14 cellular contexts compared by ENCODE assay signal in the genomic region with DNA sequence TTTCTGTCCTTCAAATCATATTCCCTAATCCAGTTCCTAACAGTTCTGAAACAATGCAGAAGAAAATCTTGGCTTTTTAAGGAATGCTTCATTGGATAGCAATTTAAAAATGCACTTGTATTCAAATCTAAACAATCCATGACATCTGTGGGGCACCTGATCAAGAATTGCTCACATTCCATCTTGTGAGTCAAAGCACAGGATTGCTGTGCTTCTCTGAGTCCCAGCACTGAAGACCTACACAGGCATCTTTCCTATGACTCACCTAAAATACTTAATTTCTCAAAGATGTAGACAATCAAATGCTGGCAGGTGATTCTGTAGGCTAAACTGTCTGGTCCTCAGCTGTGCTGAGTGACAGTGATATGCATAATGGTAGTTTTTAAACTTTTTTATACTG. TPM values are rescaled to one million over a fixed set of nuclear protein-coding genes. Genes with fewer than 3 reads are reported as not detected.
DNase-seq lines count a peak whose midpoint lies in the region; ATAC-seq, FAIRE-seq and TF ChIP-seq lines count a peak whose summit lies in the region.
"Had no signal": no experiment of that assay in that cellular context is flagged by ENCODE, and none has a peak within 500 bp of the region (broad histone marks: within the 10 kb centered on the region; RNA-seq: fewer than 3 reads in every experiment).

No MANE protein-coding gene starts in this region.

- H3K9ac ChIP-seq in IMR-90 (ENCODE audit: low read depth, low read length) (no peak overlapping the region), keratinocyte (ENCODE audit: control insufficient read depth, extremely low read depth, insufficient read depth, low read length) (no peak overlapping the region), H9 (ENCODE audit: extremely low read depth, insufficient read length, low read length) (no peak overlapping the region)

- H2AK5ac ChIP-seq in IMR-90 (ENCODE audit: low read depth, low read length) (peak overlapping the region; percentile 98; the same call in 1 of the 2 replicates), H9 (ENCODE audit: insufficient read length, low read length) (no peak overlapping the region)

- dilution Hi-C loops in IMR-90 (cut with HindIII; ENCODE audit: low sequenced_read_pairs, unreplicated experiment): no loop called here
- dilution Hi-C loops in keratinocyte (cut with MboI; ENCODE audit: extremely low pct_ligation_motif_present, low sequenced_read_pairs): no loop called here

- H3T11ph ChIP-seq in H9 (ENCODE audit: low read length): no peak overlapping the region

- no peak overlapping the region for H3K4me3 Mint-ChIP-seq in H9

- no peaks in the 10 kb centered on the region for H4K20me1 ChIP-seq in IMR-90 (ENCODE audit: insufficient read depth, low read length)
- H4K20me1 ChIP-seq in keratinocyte (ENCODE audit: control insufficient read depth, extremely low read depth, insufficient read depth, low read length): no peaks in the 10 kb centered on the region
- H4K20me1 ChIP-seq in H9 (ENCODE audit: control insufficient read depth, insufficient read depth, insufficient read length): no peaks in the 10 kb centered on the region

- peak overlapping the region; percentile 84 for H3K14ac ChIP-seq in IMR-90 (replicated peaks; ENCODE audit: low read depth, low read length)
- H3K14ac ChIP-seq in H9 (ENCODE audit: insufficient read depth, low read length): no peak overlapping the region

- TF ChIP-seq POLR2A in IMR-90 (IDR thresholded peaks at IDR 0.05; ENCODE audit: low read depth, low read length): no peak

- no peak overlapping the region; the same call in 1 of the 2 replicates for H3K4me2 ChIP-seq in IMR-90 (ENCODE audit: low read depth, low read length)
- no peak overlapping the region for H3K4me2 ChIP-seq in keratinocyte (ENCODE audit: control insufficient read depth, extremely low read depth, insufficient read depth, low read depth, low read length)
- no peak overlapping the region for H3K4me2 ChIP-seq in H9 (ENCODE audit: insufficient read depth, insufficient read length, low read length)

- H3K9me1 ChIP-seq in IMR-90 (ENCODE audit: insufficient read depth, low read length) (peaks cover 20% of the 10 kb centered on the region), keratinocyte (ENCODE audit: control insufficient read depth, extremely low read depth, insufficient read depth, low read length) (no peaks in the 10 kb centered on the region)

- H3K79me1 ChIP-seq in IMR-90 (ENCODE audit: low read depth in 1 of 2, low read length in 2 of 2): peaks cover 0 to 11% of the 10 kb centered on the region in 2 experiments; a peak in 2 of 4 replicates
- H3K79me1 ChIP-seq in H9 (ENCODE audit: insufficient read depth, low read depth, low read length, poor library complexity, severe bottlenecking): no peaks in the 10 kb centered on the region

- H2BK15ac ChIP-seq in IMR-90 (ENCODE audit: low read depth, low read length) (peak overlapping the region; percentile 77; the same call in 1 of the 3 replicates), H9 (ENCODE audit: low read depth, low read length) (no peak overlapping the region)

- no peaks in the 10 kb centered on the region for H3K23me2 ChIP-seq in H9 (ENCODE audit: insufficient read length, low read depth, low read length, poor library complexity, severe bottlenecking)

- H4K8ac ChIP-seq in IMR-90 (ENCODE audit: low read depth in 2 of 2, low read length in 2 of 2): peak overlapping the region in 1 of 2 experiments; percentile 87; a peak in 3 of 4 replicates
- no peak overlapping the region for H4K8ac ChIP-seq in H9 (replicated peaks; ENCODE audit: insufficient read length, low read depth, low read length)

- peak; percentile 90 for ATAC-seq in IMR-90 (ENCODE audit: low read depth)
- ATAC-seq in GM19455 (IDR thresholded peaks at IDR 0.05; ENCODE audit: unreplicated experiment): no peak
- no peak for ATAC-seq in HG02885 (IDR thresholded peaks at IDR 0.05; ENCODE audit: poor library complexity, unreplicated experiment)
- ATAC-seq: heart right ventricle had no signal

- peak; percentile 82 for FAIRE-seq in bronchial epithelial cell (lab: Jason Lieb, UNC)
- peak; percentile 93 for FAIRE-seq in keratinocyte (lab: Jason Lieb, UNC)

- no peak overlapping the region for H2BK12ac ChIP-seq in H9 (ENCODE audit: insufficient read length, low read depth, low read length)

- POLR2A ChIA-PET in IMR-90 (lab: Charles Lee; ENCODE audit: unreplicated experiment): no interaction called here

- H3K4me1 ChIP-seq in IMR-90 (ENCODE audit: control insufficient read depth, insufficient read depth, low read length): peaks cover 3% of the 10 kb centered on the region; the same call in 1 of the 2 replicates
- H3K4me1 ChIP-seq in keratinocyte (ENCODE audit: control insufficient read depth, extremely low read depth, insufficient read depth, low read length): peaks cover 26% of the 10 kb centered on the region
- H3K4me1 ChIP-seq in H9 (ENCODE audit: insufficient read depth, low read length): no peaks in the 10 kb centered on the region
- H3K4me1 ChIP-seq: prostate gland had no signal

- H4K91ac ChIP-seq in IMR-90 (ENCODE audit: insufficient read depth, low read depth, low read length) (peak overlapping the region; percentile 83; the same call in 1 of the 2 replicates), H9 (ENCODE audit: insufficient read length, low read depth, low read length) (no peak overlapping the region)

- H3K18ac ChIP-seq in IMR-90 (ENCODE audit: low read depth, low read length) (peak overlapping the region; percentile 65; the same call in 1 of the 2 replicates), H9 (ENCODE audit: insufficient read length, low read depth, low read length) (no peak overlapping the region)

- peaks cover 15% of the 10 kb centered on the region for H3K27me3 Mint-ChIP-seq in H9 (ENCODE audit: low read depth)

- no peak; the same call in 1 of the 2 replicates for TF ChIP-seq RAD21 in IMR-90 (IDR thresholded peaks at IDR 0.05; ENCODE audit: low read length)

- intact Hi-C loops in IMR-90 (cut with micrococcal nuclease): no loop called here

- in situ Hi-C loops in IMR-90 (cut with MboI; ENCODE audit: low sequenced_read_pairs): no loop called here

- no peak overlapping the region for H3K27ac Mint-ChIP-seq in H9

- peak overlapping the region; percentile 73 for H3K56ac ChIP-seq in IMR-90 (ENCODE audit: extremely low read depth, insufficient read depth, low read length)
- H3K56ac ChIP-seq in H9 (ENCODE audit: insufficient read length, low read depth, low read length): no peak overlapping the region

- H3K23ac ChIP-seq in IMR-90 (ENCODE audit: low read depth, low read length) (peak overlapping the region; percentile 44; the same call in 1 of the 2 replicates), H9 (ENCODE audit: insufficient read length, low read depth, low read length) (no peak overlapping the region)

- no TSS peak for BruUV-seq in IMR-90 (replicated peaks; lab: Mats Ljungman, UMichigan)

- H2BK20ac ChIP-seq in IMR-90 (ENCODE audit: low read depth, low read length) (peak overlapping the region; percentile 94), H9 (ENCODE audit: low read depth, low read length, poor library complexity, severe bottlenecking) (no peak overlapping the region)

- no peaks in the 10 kb centered on the region for H3K79me2 ChIP-seq in keratinocyte (ENCODE audit: control insufficient read depth, insufficient read depth, low read length)
- no peaks in the 10 kb centered on the region for H3K79me2 ChIP-seq in H9 (ENCODE audit: insufficient read depth, low read length)

- no peak overlapping the region for H2AK9ac ChIP-seq in IMR-90 (replicated peaks; ENCODE audit: low read depth, low read length, poor library complexity)

- H3K36me3 Mint-ChIP-seq in H9 (ENCODE audit: insufficient read depth in 1 of 3, low read depth in 3 of 3): no peaks in the 10 kb centered on the region

- H2BK5ac ChIP-seq in IMR-90 (ENCODE audit: low read depth, low read length, poor library complexity, severe bottlenecking) (peak overlapping the region; percentile 99), H9 (ENCODE audit: insufficient read length, low read length) (no peak overlapping the region)

- peak; percentile 82 for DNase-seq in AG09309 (ENCODE audit: low read depth)
- DNase-seq in IMR-90: peak; percentile 99
- peak; percentile 92 for DNase-seq in bronchial epithelial cell (ENCODE audit: low read depth)
- peak; percentile 84 for DNase-seq in keratinocyte (ENCODE audit: low read depth, low spot score)
- no peak for DNase-seq in H9
- DNase-seq in DMS 273 (lab: John Stamatoyannopoulos, UW; ENCODE audit: unreplicated experiment): no peak
- DNase-seq: activated T-cell treated with anti-CD3 and anti-CD28 coated beads, Interleukin-2, amount 50 U/mL, for 48 hours; heart right ventricle; NCI-H446 treated with DMSO at 0.1 percent for 48 hours had no signal

- H2BK120ac ChIP-seq in IMR-90 (ENCODE audit: low read depth, low read length): peak overlapping the region; percentile 96
- no peak overlapping the region for H2BK120ac ChIP-seq in H9 (ENCODE audit: low read depth, low read length, poor library complexity, severe bottlenecking)

- no peak overlapping the region for H3K4me3 ChIP-seq in AG09309 (ENCODE audit: control insufficient read depth, low read depth, low read length)
- no peak overlapping the region for H3K4me3 ChIP-seq in IMR-90 (ENCODE audit: insufficient read depth, low read depth, low read length)
- H3K4me3 ChIP-seq in bronchial epithelial cell (ENCODE audit: low read depth, low read length): no peak overlapping the region
- no peak overlapping the region for H3K4me3 ChIP-seq in keratinocyte (ENCODE audit: control insufficient read depth in 2 of 3, extremely low read depth in 1 of 3, insufficient read depth in 2 of 3, low read depth in 1 of 3, low read length in 3 of 3)
- H3K4me3 ChIP-seq: heart right ventricle, prostate gland, thoracic aorta had no signal

- CTCF ChIA-PET in IMR-90 (lab: Yijun Ruan, JAX): no interaction called here

- H3K4ac ChIP-seq in IMR-90 (ENCODE audit: low read depth, low read length) (peak overlapping the region; percentile 95), H9 (ENCODE audit: low read depth, low read length) (no peak overlapping the region)

- H4K5ac ChIP-seq in IMR-90 (ENCODE audit: low read depth, low read length): no peak overlapping the region
- H4K5ac ChIP-seq in H9 (ENCODE audit: insufficient read length, low read depth, low read length): no peak overlapping the region

- H3K36me3 ChIP-seq in IMR-90 (ENCODE audit: control insufficient read depth, insufficient read depth, low read length) (no peaks in the 10 kb centered on the region), bronchial epithelial cell (ENCODE audit: control insufficient read depth, insufficient read depth, low read length) (no peaks in the 10 kb centered on the region), keratinocyte (ENCODE audit: control insufficient read depth in 2 of 2, extremely low read depth in 1 of 2, insufficient read depth in 2 of 2, low read length in 2 of 2) (no peaks in the 10 kb centered on the region)
- H3K36me3 ChIP-seq: heart right ventricle, prostate gland, thoracic aorta had no signal

- H3K27me3 ChIP-seq in IMR-90 (ENCODE audit: control insufficient read depth, insufficient read depth, low read length): no peaks in the 10 kb centered on the region
- H3K27me3 ChIP-seq in bronchial epithelial cell (ENCODE audit: control insufficient read depth, insufficient read depth, low read length): no peaks in the 10 kb centered on the region
- no peaks in the 10 kb centered on the region for H3K27me3 ChIP-seq in keratinocyte (ENCODE audit: control insufficient read depth, extremely low read depth, insufficient read depth, low read length)
- H3K27me3 ChIP-seq in H9 (ENCODE audit: insufficient read depth, low read length): no peaks in the 10 kb centered on the region
- H3K27me3 ChIP-seq: heart right ventricle had no signal

- H3K27ac ChIP-seq in IMR-90 (ENCODE audit: insufficient read depth, low read length) (peak overlapping the region; percentile 65), keratinocyte (ENCODE audit: control insufficient read depth, insufficient read depth, low read length) (no peak overlapping the region), H9 (ENCODE audit: insufficient read length, low read depth, low read length) (no peak overlapping the region)
- H3K27ac ChIP-seq: heart right ventricle, prostate gland, VCaP had no signal

- peaks cover 0 to 12% of the 10 kb centered on the region in 2 experiments; a peak in 3 of 5 replicates for H3K9me3 Mint-ChIP-seq in H9

- H3K4me1 Mint-ChIP-seq in H9: no peaks in the 10 kb centered on the region

- H2AFZ ChIP-seq in IMR-90 (replicated peaks; ENCODE audit: low read length, poor library complexity) (no peak overlapping the region), keratinocyte (ENCODE audit: control insufficient read depth, low read length) (no peak overlapping the region), H9 (ENCODE audit: low read length) (no peak overlapping the region)

- H3K9me3 ChIP-seq in IMR-90 (ENCODE audit: control insufficient read depth, insufficient read depth, low read length): peaks cover 6% of the 10 kb centered on the region; the same call in 1 of the 2 replicates
- H3K9me3 ChIP-seq in keratinocyte (ENCODE audit: control insufficient read depth, low read depth, low read length): no peaks in the 10 kb centered on the region
- no peaks in the 10 kb centered on the region for H3K9me3 ChIP-seq in H9 (ENCODE audit: control insufficient read depth, low read depth, low read length)
- H3K9me3 ChIP-seq: prostate gland had no signal

- TF ChIP-seq CTCF in AG09309 (IDR thresholded peaks at IDR 0.05; ENCODE audit: control insufficient read depth, insufficient read depth, low read depth, low read length, missing control alignments) (no peak), IMR-90 (conservative IDR thresholded peaks at IDR 0.05; ENCODE audit: low read depth, low read length) (no peak), bronchial epithelial cell (IDR thresholded peaks at IDR 0.05; ENCODE audit: insufficient read depth, low read length, severe bottlenecking) (no peak), keratinocyte (optimal IDR thresholded peaks at IDR 0.05 in 1 of 3, IDR thresholded peaks at IDR 0.05 in 1 of 3, conservative IDR thresholded peaks at IDR 0.05 in 1 of 3; ENCODE audit: extremely low read depth in 1 of 3, insufficient read depth in 2 of 3, low read length in 3 of 3) (no peak), H9 (conservative IDR thresholded peaks at IDR 0.05) (no peak)

RNA-seq across cellular contexts. Expression of gene ATP8B1, which starts 10.1 kb away (rescaled TPM):
- total RNA-seq in IMR-90 (2012; rRNA removed): 136 and 170 TPM in 2 replicates
- polyA plus RNA-seq in IMR-90 (2012; rRNA removed): 57.7 and 64.3 TPM in 2 replicates
- 23.4 and 27.5 TPM in 2 replicates for polyA plus RNA-seq in IMR-90 (2012; cell fraction: cytosol; rRNA removed)
- polyA plus RNA-seq in IMR-90 (2012; cell fraction: nucleus; rRNA removed; ENCODE audit: low replicate concordance): 31.8 and 116 TPM in 2 replicates
- 20.8 and 32.1 TPM in 2 replicates for total RNA-seq in bronchial epithelial cell
- polyA plus RNA-seq in keratinocyte: 14.6 to 20.4 TPM (median 15.7 TPM) in 3 replicates
- polyA plus RNA-seq in keratinocyte (2011; ENCODE audit: low read depth): 19.7 TPM
- 6.4 and 11.7 TPM in 2 replicates for polyA plus RNA-seq in keratinocyte (2011; cell fraction: cytosol; rRNA removed)
- 17.7 and 22.2 TPM in 2 replicates for polyA plus RNA-seq in keratinocyte (2011; cell fraction: nucleus; rRNA removed)
- polyA plus RNA-seq in keratinocyte (2012; ENCODE audit: low replicate concordance): 8.7 and 8.9 TPM in 2 replicates
- polyA minus RNA-seq in keratinocyte: 8.7 to 37.3 TPM (median 21.5 TPM) in 3 replicates
- 10.0 TPM for polyA minus RNA-seq in keratinocyte (2011; cell fraction: cytosol; rRNA and poly(A)+ RNA removed)
- 27.5 and 45.5 TPM in 2 replicates for polyA minus RNA-seq in keratinocyte (2011; cell fraction: nucleus; rRNA and poly(A)+ RNA removed)
- 0.53 and 1.1 TPM in 2 replicates for total RNA-seq in H9 (2021)

Comparison
In these comparisons a context has a peak if more than half of its experiments do, and no peak if none do; other contexts are left out.
1. DNase-seq: peak in AG09309 (single experiment), IMR-90 (single experiment), bronchial epithelial cell (single experiment) and keratinocyte (single experiment); none in H9 (single experiment) and DMS 273 (single experiment).
2. RNA of gene ATP8B1, which starts 10.1 kb away (total RNA-seq): 136 to 170 TPM in IMR-90 and 20.8 to 32.1 TPM in bronchial epithelial cell; 0.53 to 1.1 TPM in H9; every median in the first group is over 10 times any median in the second.